ENCODE assay signal across 12 cellular contexts in the genomic region with DNA sequence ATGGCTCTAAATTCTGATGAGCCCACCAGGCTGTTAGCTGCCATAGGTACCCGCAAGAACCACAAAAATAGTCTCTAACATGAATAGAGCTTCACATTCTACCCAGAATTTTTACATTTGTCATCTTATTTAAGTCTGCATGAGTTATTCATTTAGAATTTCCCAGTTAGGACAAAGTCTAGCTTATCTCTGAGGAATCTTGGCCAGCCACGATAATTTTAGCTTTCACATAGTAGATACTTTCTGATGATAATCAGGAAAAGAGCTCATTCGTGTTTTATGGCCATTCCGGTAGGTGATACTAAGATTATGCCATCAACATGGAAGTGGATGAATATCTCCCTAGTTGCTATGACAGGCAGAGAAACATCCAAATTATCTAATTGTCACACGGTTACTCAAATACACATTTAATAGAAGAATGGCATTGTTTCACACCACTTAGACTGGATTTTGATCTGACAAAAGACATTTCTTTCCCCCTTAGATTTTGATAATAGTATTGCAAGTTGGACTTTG.
DNase-seq lines count a peak whose midpoint lies in the region; ATAC-seq and TF ChIP-seq lines count a peak whose summit lies in the region.
"Had no signal": no experiment of that assay in that cellular context is flagged by ENCODE, and none has a peak within 500 bp of the region (broad histone marks: within the 10 kb centered on the region; RNA-seq: fewer than 3 reads in every experiment).

No MANE protein-coding gene starts in this region.

- TF ChIP-seq CTCF in Panc1 (IDR thresholded peaks at IDR 0.05) (no peak), astrocyte of the spinal cord (IDR thresholded peaks at IDR 0.05; ENCODE audit: low read depth, low read length) (no peak), body of pancreas (IDR thresholded peaks at IDR 0.05) (no peak)

- intact Hi-C loops in Panc1 (cut with micrococcal nuclease; ENCODE audit: unreplicated experiment): no loop called here
- intact Hi-C loops in body of pancreas (cut with DNase I): no loop called here

- in situ Hi-C loops in Panc1 (cut with HindIII; ENCODE audit: low pct_unique_long_range_greater_than_20kb, low sequenced_read_pairs) (no loop called here), astrocyte of the spinal cord (cut with HindIII; ENCODE audit: low sequenced_read_pairs) (no loop called here)

- H3K27me3 ChIP-seq in Panc1 (ENCODE audit: control insufficient read depth, insufficient read depth, low read length) (no peaks in the 10 kb centered on the region), body of pancreas (no peaks in the 10 kb centered on the region)

- H3K9me3 ChIP-seq in Panc1 (ENCODE audit: control insufficient read depth, insufficient read depth, low read depth, low read length) (no peaks in the 10 kb centered on the region), body of pancreas (no peaks in the 10 kb centered on the region)
- H3K9me3 ChIP-seq: HAP-1 had no signal

- H3K4me3 ChIP-seq in Panc1 (ENCODE audit: low read depth in 2 of 2, low read length in 2 of 2) (no peak overlapping the region), astrocyte of the spinal cord (ENCODE audit: low read depth, low read length) (no peak overlapping the region), body of pancreas (no peak overlapping the region)
- H3K4me3 ChIP-seq: HAP-1 had no signal

- H3K4me1 ChIP-seq in Panc1 (ENCODE audit: control insufficient read depth, insufficient read depth, low read length): peaks cover 18% of the 10 kb centered on the region
- no peaks in the 10 kb centered on the region for H3K4me1 ChIP-seq in body of pancreas

- no peak for TF ChIP-seq POLR2A in body of pancreas (IDR thresholded peaks at IDR 0.05)

- no peak for DNase-seq in Panc1 (ENCODE audit: low read depth, low spot score)
- peak; percentile 15 for DNase-seq in astrocyte of the spinal cord (ENCODE audit: low read depth, low spot score)
- DNase-seq in non-pigmented ciliary epithelial cell (ENCODE audit: low read depth): peak; percentile 23
- DNase-seq in GDM1 (lab: John Stamatoyannopoulos, UW): no peak
- no peak for DNase-seq in DMS 273 treated with DMSO at 0.1 percent for 48 hours (lab: John Stamatoyannopoulos, UW)
- DNase-seq in body of pancreas: no peak
- DNase-seq: Calu3, NCI-H1930, NCI-H2171, NCI-H446 had no signal

- BruUV-seq in Panc1 (replicated peaks; lab: Mats Ljungman, UMichigan): no TSS peak

- H3K27ac ChIP-seq in Panc1 (ENCODE audit: low read length) (peak overlapping the region; percentile 97), body of pancreas (no peak overlapping the region)

- CTCF ChIA-PET in Panc1 (lab: Charles Lee): no interaction called here

- POLR2A ChIA-PET in Panc1 (lab: Charles Lee): no interaction called here

- 56 to 66% methylated on average over 5 of the region's 5 CpGs for WGBS in body of pancreas, 2 donors

- ATAC-seq in Panc1 (no peak), GM21390 (IDR thresholded peaks at IDR 0.05; ENCODE audit: unreplicated experiment) (no peak), body of pancreas (no peak)

- no peaks in the 10 kb centered on the region for H3K36me3 ChIP-seq in Panc1 (ENCODE audit: control insufficient read depth, insufficient read depth, low read length)
- H3K36me3 ChIP-seq in body of pancreas (replicated peaks in 1 of 2; ENCODE audit: insufficient read depth in 1 of 2, low read depth in 2 of 2): no peaks in the 10 kb centered on the region
- H3K36me3 ChIP-seq: HAP-1 had no signal

Comparison
In these comparisons a context has a peak if more than half of its experiments do, and no peak if none do; other contexts are left out.
1. DNase-seq: peak in astrocyte of the spinal cord (single experiment) and non-pigmented ciliary epithelial cell (single experiment); none in Panc1 (single experiment), GDM1 (single experiment), DMS 273 treated with DMSO at 0.1 percent for 48 hours (single experiment) and body of pancreas (0 of 4).